Comparison of ENCODE assay signal across 1 cellular context in the genomic region with DNA sequence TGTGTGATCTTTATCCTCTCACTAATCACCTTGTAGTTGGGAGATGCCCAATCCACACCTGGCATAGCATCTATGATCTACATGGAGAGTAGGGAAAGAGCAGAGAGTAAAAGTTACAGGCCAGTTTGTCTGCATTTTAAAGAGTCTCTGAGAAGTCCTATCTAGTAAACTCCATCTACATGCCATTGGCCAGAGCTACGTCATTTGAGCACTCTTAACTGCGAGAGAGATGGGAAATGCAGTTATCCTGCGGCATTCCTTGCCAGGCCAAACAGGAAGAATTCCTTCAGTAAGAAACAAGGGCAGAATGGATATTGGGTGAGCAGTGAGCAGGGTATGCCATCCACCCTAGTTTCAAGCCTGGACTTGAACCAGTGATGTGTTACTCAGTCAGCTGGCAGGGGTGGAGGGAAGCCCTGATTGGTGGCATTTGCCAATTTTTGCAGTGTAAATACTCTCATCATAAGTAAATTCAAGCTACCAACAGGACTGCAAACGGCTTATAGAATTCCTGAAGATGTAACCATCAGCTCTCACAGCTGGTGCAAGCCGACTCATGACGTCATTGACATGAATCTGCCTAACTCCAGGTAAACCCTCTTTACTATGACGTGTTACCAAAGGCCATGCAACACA.
TF ChIP-seq lines count a peak whose summit lies in the region.

No MANE protein-coding gene starts in this region.

TF ChIP-seq in HepG2, 621 proteins besides CTCF, POLR2A, EP300 and RAD21:
- TF ChIP-seq CREB1 (IDR thresholded peaks at IDR 0.05) (peak; percentile 96), CREB1 (CRISPR knock-in tag; IDR thresholded peaks at IDR 0.05) (no peak), ATF7 (IDR thresholded peaks at IDR 0.05) (peak; percentile 97), ATF7 (CRISPR knock-in tag; IDR thresholded peaks at IDR 0.05) (no peak), ZNF737 (CRISPR knock-in tag; IDR thresholded peaks at IDR 0.05; ENCODE audit: borderline replicate concordance) (no peak)
